Comparison of ENCODE assay signal across 14 cellular contexts in the genomic region with DNA sequence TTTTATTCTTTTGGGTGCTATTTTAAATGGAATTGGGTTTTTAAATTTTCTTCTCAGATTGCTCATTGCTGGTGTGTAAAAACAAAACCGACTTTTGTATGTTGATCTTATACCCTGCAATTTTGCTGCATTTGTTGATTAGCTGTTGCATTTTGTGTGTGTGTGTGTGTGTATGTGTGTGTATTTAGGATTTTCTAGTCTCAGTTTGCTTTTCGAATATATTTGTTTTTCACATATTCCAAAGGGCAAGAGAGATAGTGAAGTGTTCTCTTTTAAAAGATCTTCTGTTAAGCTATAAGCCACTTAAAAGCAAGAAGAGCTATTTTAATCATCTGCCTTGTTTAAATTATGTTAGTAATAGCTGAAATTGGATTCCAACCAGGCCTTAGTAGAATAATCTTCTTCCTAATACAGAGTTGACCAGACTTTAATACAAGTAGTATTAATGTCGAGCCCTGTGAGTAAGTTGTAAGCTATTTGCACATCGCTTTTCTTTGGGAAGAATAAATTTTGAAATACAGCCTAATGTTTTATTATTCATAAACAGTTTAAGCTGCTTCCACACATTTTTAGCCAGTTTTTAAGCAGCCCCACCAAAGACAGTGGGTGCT.
"Had no signal": no experiment of that assay in that cellular context is flagged by ENCODE, and none has a peak within 500 bp of the region (broad histone marks: within the 10 kb centered on the region; RNA-seq: fewer than 3 reads in every experiment).

No MANE protein-coding gene starts in this region.

- H3K4me3 Mint-ChIP-seq: activated naive CD8-positive, alpha-beta T cell treated with anti-CD3 and anti-CD28 coated beads for 36 hours; activated T-cell treated with anti-CD3 and anti-CD28 coated beads, Interleukin-2, amount 50 U/mL, for 4 hours; type B pancreatic cell had no signal

- H3K9me3 ChIP-seq: sigmoid colon, suprapubic skin had no signal

- H3K4me3 ChIP-seq: sigmoid colon, SK-N-MC, suprapubic skin had no signal

- ATAC-seq: activated T-cell treated with anti-CD3 and anti-CD28 coated beads, Interleukin-2, amount 50 U/mL, for 4 hours; left colon had no signal

- H3K27me3 Mint-ChIP-seq: activated naive CD8-positive, alpha-beta T cell treated with anti-CD3 and anti-CD28 coated beads for 36 hours; type B pancreatic cell had no signal

- H3K27me3 ChIP-seq: sigmoid colon, suprapubic skin had no signal

- H3K27ac ChIP-seq: SK-N-MC, suprapubic skin had no signal

- DNase-seq: activated gamma-delta T cell treated with Interleukin-2 at 50 U/mL for 16 hours; activated naive CD8-positive, alpha-beta T cell treated with anti-CD3 and anti-CD28 coated beads for 36 hours; activated T-cell treated with anti-CD3 and anti-CD28 coated beads, Interleukin-2, amount 50 U/mL, for 4 hours; anterior cingulate cortex; effector CD8-positive, alpha-beta T cell; hippocampal formation; left colon; sigmoid colon; stimulated activated CD4-positive, alpha-beta T cell treated with anti-CD3 and anti-CD28 coated beads, Interleukin-12 subunit alpha, Interleukin-12 subunit beta, amount 100 ng/mL, for 4 hours; stimulated activated naive CD4-positive, alpha-beta T cell treated with Interleukin-2 at 50 U/mL for 16 hours; T-helper 2 cell had no signal

- H3K9me3 Mint-ChIP-seq: activated naive CD8-positive, alpha-beta T cell treated with anti-CD3 and anti-CD28 coated beads for 36 hours; activated T-cell treated with anti-CD3 and anti-CD28 coated beads, Interleukin-2, amount 50 U/mL, for 4 hours; type B pancreatic cell had no signal

- H3K4me1 ChIP-seq: suprapubic skin had no signal

- H3K27ac Mint-ChIP-seq: activated naive CD8-positive, alpha-beta T cell treated with anti-CD3 and anti-CD28 coated beads for 36 hours; type B pancreatic cell had no signal
